8 cellular contexts compared by ENCODE assay signal in the genomic region with DNA sequence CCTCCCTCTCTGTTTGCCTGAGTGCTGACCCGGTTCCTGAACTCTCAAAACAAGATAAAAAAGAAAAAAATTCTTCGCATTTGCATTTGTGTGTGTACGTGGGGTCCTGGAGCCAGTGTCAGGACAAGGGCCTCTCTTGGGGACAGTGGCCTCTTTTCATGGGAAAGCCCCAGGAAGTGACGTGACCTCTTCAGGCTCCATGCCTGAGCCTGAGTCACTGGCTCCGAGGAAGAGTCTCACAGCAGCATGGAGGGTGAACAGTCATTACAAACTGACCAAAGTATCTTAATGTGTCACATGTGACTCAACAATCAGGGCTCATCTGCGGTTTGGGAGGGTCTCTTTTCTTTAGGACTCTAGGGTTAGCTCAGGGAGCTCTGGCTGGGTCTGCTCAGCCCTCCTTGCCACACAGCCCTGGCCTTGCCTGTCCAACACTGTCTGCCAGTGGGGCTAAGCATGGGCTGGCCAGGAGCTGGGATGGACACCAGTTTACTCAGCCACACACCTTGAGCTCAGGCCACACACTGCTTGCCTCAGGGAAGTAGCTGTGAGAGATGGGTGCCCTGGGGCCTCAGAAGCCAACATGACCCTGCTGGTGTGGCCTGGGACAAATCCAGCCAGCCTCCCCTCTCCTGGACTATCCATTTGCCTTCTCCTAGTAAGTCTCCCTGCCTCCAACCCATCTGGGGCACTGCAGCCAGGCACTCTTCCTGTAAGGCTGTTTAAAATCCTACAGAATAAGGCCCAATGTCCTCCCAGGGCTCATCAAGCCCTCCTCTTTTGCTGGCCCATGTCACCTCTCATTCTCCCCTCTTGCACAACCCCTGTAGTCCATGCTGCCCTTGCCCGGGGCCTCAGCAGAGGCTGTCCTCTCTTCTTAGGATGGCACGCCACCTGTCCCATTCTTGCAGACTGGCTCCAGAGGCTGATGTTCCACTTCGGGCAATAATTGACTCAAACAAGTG. TPM values are rescaled to one million over a fixed set of nuclear protein-coding genes. Genes with fewer than 3 reads are reported as not detected.
DNase-seq lines count a peak whose midpoint lies in the region; ATAC-seq and TF ChIP-seq lines count a peak whose summit lies in the region.

No MANE protein-coding gene starts in this region.

- H3K4me1 Mint-ChIP-seq in activated naive CD4-positive, alpha-beta T cell treated with anti-CD3 and anti-CD28 coated beads for 36 hours (ENCODE audit: low read depth), result peaks cover 18% of the 10 kb centered on the region

- H3K36me3 ChIP-seq in colonic mucosa (no peaks in the 10 kb centered on the region), mucosa of descending colon (ENCODE audit: low read depth) (no peaks in the 10 kb centered on the region), thoracic aorta (no peaks in the 10 kb centered on the region)

- H3K4me3 ChIP-seq in colonic mucosa (no peak overlapping the region), mucosa of descending colon (no peak overlapping the region), thoracic aorta (no peak overlapping the region)

- H3K4me1 ChIP-seq in colonic mucosa (no peaks in the 10 kb centered on the region), mucosa of descending colon (ENCODE audit: low read depth) (peaks cover 4% of the 10 kb centered on the region), thoracic aorta (ENCODE audit: control insufficient read depth in 1 of 2, low read depth in 2 of 2) (peaks cover 5 to 11% of the 10 kb centered on the region in 2 donors)

- H3K27me3 ChIP-seq in colonic mucosa (no peaks in the 10 kb centered on the region), thoracic aorta (replicated peaks; ENCODE audit: insufficient read depth) (no peaks in the 10 kb centered on the region)

- ATAC-seq in HG03045 (IDR thresholded peaks at IDR 0.05; ENCODE audit: unreplicated experiment) (peak; percentile 85), mucosa of descending colon (peak; percentile 66), thoracic aorta (ENCODE audit: insufficient number of reproducible peaks, low FRiP score, low read depth) (peak; percentile 53)

- TF ChIP-seq CTCF in colonic mucosa (IDR thresholded peaks at IDR 0.05), result no peak
- no peak for TF ChIP-seq CTCF in mucosa of descending colon (IDR thresholded peaks at IDR 0.05)
- TF ChIP-seq CTCF in thoracic aorta (IDR thresholded peaks at IDR 0.05), result no peak

- H3K27me3 Mint-ChIP-seq in activated naive CD4-positive, alpha-beta T cell treated with anti-CD3 and anti-CD28 coated beads for 36 hours (ENCODE audit: low read depth), result peaks cover 12% of the 10 kb centered on the region

- peak; percentile 66 for DNase-seq in activated naive CD4-positive, alpha-beta T cell treated with anti-CD3 and anti-CD28 coated beads for 36 hours
- DNase-seq in activated naive CD4-positive, alpha-beta T cell treated with anti-CD3 and anti-CD28 coated beads, Interleukin-2, amount 50 U/mL, for 16 hours, result no peak
- DNase-seq in T-helper 9 cell (peak; percentile 37), colonic mucosa (peak; percentile 26), mucosa of descending colon (peak in 1 of 3 donors; percentile 38), thoracic aorta (ENCODE audit: low spot score) (peak; percentile 31), NCI-H1105 (lab: John Stamatoyannopoulos, UW) (no peak)

- peak overlapping the region; percentile 18 for H3K27ac Mint-ChIP-seq in activated naive CD4-positive, alpha-beta T cell treated with anti-CD3 and anti-CD28 coated beads for 36 hours

- H3K9ac ChIP-seq in colonic mucosa (ENCODE audit: low read depth in 2 of 2, low read length in 2 of 2), result peak overlapping the region in 1 of 2 donors; percentile 24

- H3K36me3 Mint-ChIP-seq in activated naive CD4-positive, alpha-beta T cell treated with anti-CD3 and anti-CD28 coated beads for 36 hours (ENCODE audit: low read depth), result no peaks in the 10 kb centered on the region

- H3K4me3 Mint-ChIP-seq in activated naive CD4-positive, alpha-beta T cell treated with anti-CD3 and anti-CD28 coated beads for 36 hours, result no peak overlapping the region

- H3K27ac ChIP-seq in colonic mucosa (no peak overlapping the region), thoracic aorta (peak overlapping the region in 1 of 2 donors; percentile 8)

- intact Hi-C loops in activated naive CD4-positive, alpha-beta T cell treated with anti-CD3 and anti-CD28 coated beads for 36 hours (cut with micrococcal nuclease), result loop anchor here (5.0 kb wide), 1 partner anchor 375 kb away; no protein-coding TSS in a partner anchor
- intact Hi-C loops in colonic mucosa (cut with DNase I) (no loop called here), mucosa of descending colon (cut with DNase I, micrococcal nuclease) (no loop called here)

- CTCF ChIA-PET in activated naive CD4-positive, alpha-beta T cell treated with anti-CD3 and anti-CD28 coated beads for 36 hours (lab: Charles Lee), result interaction anchor here (0.6 kb wide), 1 partner anchor 25 kb away, joined by 3 read pairs; no protein-coding TSS in a partner anchor

- H3K9me3 ChIP-seq in colonic mucosa (no peaks in the 10 kb centered on the region), mucosa of descending colon (no peaks in the 10 kb centered on the region), thoracic aorta (no peaks in the 10 kb centered on the region)

- H3K9me3 Mint-ChIP-seq in activated naive CD4-positive, alpha-beta T cell treated with anti-CD3 and anti-CD28 coated beads for 36 hours, result no peaks in the 10 kb centered on the region

RNA-seq across cellular contexts. Expression of a gene that starts 10.5 kb away (rescaled TPM):
- under 1 TPM; 0.48 to 0.72 TPM for total RNA-seq in activated naive CD4-positive, alpha-beta T cell treated with anti-CD3 and anti-CD28 coated beads for 36 hours
- 1 to 10 TPM; 3.4 to 5.1 TPM for total RNA-seq in colonic mucosa
- total RNA-seq in mucosa of descending colon, result 10 to 100 TPM in 1 of 3 donors, 1 to 10 TPM in 2; 4.8 to 12.7 (median 7.0) TPM
- total RNA-seq in thoracic aorta, result 10 to 100 TPM in 1 of 2 donors, 1 to 10 TPM in 1; 9.6 to 14.8 TPM

RNA-seq across cellular contexts. Expression of a gene that starts 43.9 kb away (rescaled TPM):
- not detected for total RNA-seq in activated naive CD4-positive, alpha-beta T cell treated with anti-CD3 and anti-CD28 coated beads for 36 hours
- total RNA-seq in colonic mucosa (not detected), mucosa of descending colon (not detected), thoracic aorta (not detected)

Comparison
In these comparisons a context has a peak if more than half of its experiments do, and no peak if none do; other contexts are left out.
1. DNase-seq: peak in activated naive CD4-positive, alpha-beta T cell treated with anti-CD3 and anti-CD28 coated beads for 36 hours (single experiment), T-helper 9 cell (single experiment), colonic mucosa (single experiment) and thoracic aorta (single experiment); none in activated naive CD4-positive, alpha-beta T cell treated with anti-CD3 and anti-CD28 coated beads, Interleukin-2, amount 50 U/mL, for 16 hours (single experiment) and NCI-H1105 (single experiment).
2. Peak in every context shown above with its lines, with median percentiles within 50 percentile points of each other: ATAC-seq.